Comparison of ENCODE assay signal across 8 cellular contexts in genomic region chr21:32392299-32392879, GRCh38. TPM values are rescaled to one million over a fixed set of nuclear protein-coding genes. Genes with fewer than 3 reads are reported as not detected.
DNase-seq lines count a peak whose midpoint lies in the region; ATAC-seq lines count a peak whose summit lies in the region.

No MANE protein-coding gene starts in this region.

- H3K36me3 ChIP-seq in skeletal muscle satellite cell (ENCODE audit: insufficient read depth, low read length), result peaks cover 6% of the 10 kb centered on the region

- peaks cover 41% of the 10 kb centered on the region for H3K4me1 ChIP-seq in skeletal muscle satellite cell (ENCODE audit: control insufficient read depth, insufficient read depth, low read length)

- CTCF ChIA-PET in activated CD4-positive, alpha-beta T cell treated with anti-CD3 and anti-CD28 coated beads, Interleukin-2, amount 10 ng/mL, durations not matched to agents 7 days and 5 days (lab: Charles Lee), result interaction anchor here (0.6 to 1.1 kb wide), 4 partner anchors 16 to 209 kb away, joined by 3 to 6 read pairs (median 3); no protein-coding TSS in a partner anchor

- peaks cover 8% of the 10 kb centered on the region for H3K27me3 Mint-ChIP-seq in activated CD4-positive, alpha-beta T cell treated with anti-CD3 and anti-CD28 coated beads, Interleukin-2, amount 10 ng/mL, durations not matched to agents 7 days and 5 days

- H3K4me1 Mint-ChIP-seq in activated CD4-positive, alpha-beta T cell treated with anti-CD3 and anti-CD28 coated beads, Interleukin-2, amount 10 ng/mL, durations not matched to agents 7 days and 5 days, result peaks cover 56% of the 10 kb centered on the region

- no peaks in the 10 kb centered on the region for H3K27me3 ChIP-seq in skeletal muscle satellite cell (ENCODE audit: control insufficient read depth, insufficient read depth, low read length)

- peak overlapping the region; percentile 89 for H3K9ac ChIP-seq in skeletal muscle satellite cell (ENCODE audit: low read depth, low read length)

- H3K9me3 ChIP-seq in skeletal muscle satellite cell (replicated peaks; ENCODE audit: low read length), result no peaks in the 10 kb centered on the region

- H3K4me2 ChIP-seq in skeletal muscle satellite cell (ENCODE audit: low read length), result peak overlapping the region; percentile 97

- ATAC-seq in GM18517 (IDR thresholded peaks at IDR 0.05; ENCODE audit: unreplicated experiment), result peak; percentile 42
- peak; percentile 34 for ATAC-seq in HG03064 (IDR thresholded peaks at IDR 0.05; ENCODE audit: low read depth, unreplicated experiment)
- ATAC-seq in left ventricle myocardium superior, result peak; percentile 37
- no peak for ATAC-seq in HG03571 (IDR thresholded peaks at IDR 0.05; ENCODE audit: unreplicated experiment)

- POLR2A ChIA-PET in activated CD4-positive, alpha-beta T cell treated with anti-CD3 and anti-CD28 coated beads, Interleukin-2, amount 10 ng/mL, durations not matched to agents 7 days and 5 days (lab: Charles Lee), result no interaction called here

- H3K9me3 Mint-ChIP-seq in activated CD4-positive, alpha-beta T cell treated with anti-CD3 and anti-CD28 coated beads, Interleukin-2, amount 10 ng/mL, durations not matched to agents 7 days and 5 days, result no peaks in the 10 kb centered on the region

- intact Hi-C loops in left ventricle myocardium superior (cut with micrococcal nuclease), result no loop called here

- peak overlapping the region; percentile 97 for H3K4me3 ChIP-seq in skeletal muscle satellite cell (ENCODE audit: low read length)

- peak overlapping the region; percentile 83 for H3K4me3 Mint-ChIP-seq in activated CD4-positive, alpha-beta T cell treated with anti-CD3 and anti-CD28 coated beads, Interleukin-2, amount 10 ng/mL, durations not matched to agents 7 days and 5 days

- peaks cover 18% of the 10 kb centered on the region for H3K36me3 Mint-ChIP-seq in activated CD4-positive, alpha-beta T cell treated with anti-CD3 and anti-CD28 coated beads, Interleukin-2, amount 10 ng/mL, durations not matched to agents 7 days and 5 days (ENCODE audit: low read depth)

- peak; percentile 14 for DNase-seq in activated CD4-positive, alpha-beta T cell treated with anti-CD3 and anti-CD28 coated beads, Interleukin-2, amount 10 ng/mL, durations not matched to agents 7 days and 5 days
- DNase-seq in left ventricle myocardium superior (no peak), middle frontal gyrus (ENCODE audit: extremely low spot score, low spot score) (no peak), NCI-H510A treated with DMSO at 0.1 percent for 48 hours (lab: John Stamatoyannopoulos, UW) (no peak)

- H3K27ac Mint-ChIP-seq in activated CD4-positive, alpha-beta T cell treated with anti-CD3 and anti-CD28 coated beads, Interleukin-2, amount 10 ng/mL, durations not matched to agents 7 days and 5 days, result peak overlapping the region; percentile 62

RNA-seq across cellular contexts. Expression of gene URB1, which starts 0.4 kb away (rescaled TPM):
- 10 to 100 TPM; 16.3 to 16.9 TPM for total RNA-seq in activated CD4-positive, alpha-beta T cell treated with anti-CD3 and anti-CD28 coated beads, Interleukin-2, amount 10 ng/mL, durations not matched to agents 7 days and 5 days
- total RNA-seq in left ventricle myocardium superior, result 11.9 TPM
- total RNA-seq in skeletal muscle satellite cell (2012; rRNA removed), result 29.5 and 34.0 TPM in 2 replicates

RNA-seq across cellular contexts. Expression of gene EVA1C, which starts 20.1 kb away (rescaled TPM):
- total RNA-seq in activated CD4-positive, alpha-beta T cell treated with anti-CD3 and anti-CD28 coated beads, Interleukin-2, amount 10 ng/mL, durations not matched to agents 7 days and 5 days, result 1 to 10 TPM; 4.8 to 5.4 TPM
- 13.6 TPM for total RNA-seq in left ventricle myocardium superior
- total RNA-seq in skeletal muscle satellite cell (2012; rRNA removed), result 5.9 and 7.6 TPM in 2 replicates
